Comparison of ENCODE assay signal across 3 cellular contexts in genomic region chr6:158050107-158050735, GRCh38.
TF ChIP-seq lines count a peak whose summit lies in the region.

No MANE protein-coding gene starts in this region.

TF ChIP-seq in SK-N-SH treated with all-trans-retinoic acid at 6 μM for 48 hours, 23 proteins besides CTCF, POLR2A, EP300 and RAD21 (continues in another document):
- TF ChIP-seq TOX (CRISPR knock-in tag; IDR thresholded peaks at IDR 0.05; ENCODE audit: borderline replicate concordance) (no peak), ISL1 (CRISPR knock-in tag; IDR thresholded peaks at IDR 0.05) (no peak), SNAI2 (CRISPR knock-in tag; IDR thresholded peaks at IDR 0.05) (no peak), PPARA (CRISPR knock-in tag; IDR thresholded peaks at IDR 0.05; ENCODE audit: borderline replicate concordance) (no peak), CREB5 (CRISPR knock-in tag; IDR thresholded peaks at IDR 0.05; ENCODE audit: low read depth) (no peak), CSDC2 (CRISPR knock-in tag; IDR thresholded peaks at IDR 0.05) (no peak), PATZ1 (CRISPR knock-in tag; IDR thresholded peaks at IDR 0.05; ENCODE audit: borderline replicate concordance) (no peak), ARNTL (CRISPR knock-in tag; IDR thresholded peaks at IDR 0.05; ENCODE audit: borderline replicate concordance, low read depth) (no peak), OSR1 (CRISPR knock-in tag; IDR thresholded peaks at IDR 0.05) (no peak), ZFP30 (CRISPR knock-in tag; IDR thresholded peaks at IDR 0.05) (no peak)
- TF ChIP-seq, protein P1, sequence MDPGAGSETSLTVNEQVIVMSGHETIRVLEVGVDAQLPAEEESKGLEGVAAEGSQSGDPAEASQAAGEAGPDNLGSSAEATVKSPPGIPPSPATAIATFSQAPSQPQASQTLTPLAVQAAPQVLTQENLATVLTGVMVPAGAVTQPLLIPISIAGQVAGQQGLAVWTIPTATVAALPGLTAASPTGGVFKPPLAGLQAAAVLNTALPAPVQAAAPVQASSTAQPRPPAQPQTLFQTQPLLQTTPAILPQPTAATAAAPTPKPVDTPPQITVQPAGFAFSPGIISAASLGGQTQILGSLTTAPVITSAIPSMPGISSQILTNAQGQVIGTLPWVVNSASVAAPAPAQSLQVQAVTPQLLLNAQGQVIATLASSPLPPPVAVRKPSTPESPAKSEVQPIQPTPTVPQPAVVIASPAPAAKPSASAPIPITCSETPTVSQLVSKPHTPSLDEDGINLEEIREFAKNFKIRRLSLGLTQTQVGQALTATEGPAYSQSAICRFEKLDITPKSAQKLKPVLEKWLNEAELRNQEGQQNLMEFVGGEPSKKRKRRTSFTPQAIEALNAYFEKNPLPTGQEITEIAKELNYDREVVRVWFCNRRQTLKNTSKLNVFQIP (CRISPR knock-in tag; IDR thresholded peaks at IDR 0.05; ENCODE audit: borderline replicate concordance, low read depth) = no peak
- TF ChIP-seq, protein P2, sequence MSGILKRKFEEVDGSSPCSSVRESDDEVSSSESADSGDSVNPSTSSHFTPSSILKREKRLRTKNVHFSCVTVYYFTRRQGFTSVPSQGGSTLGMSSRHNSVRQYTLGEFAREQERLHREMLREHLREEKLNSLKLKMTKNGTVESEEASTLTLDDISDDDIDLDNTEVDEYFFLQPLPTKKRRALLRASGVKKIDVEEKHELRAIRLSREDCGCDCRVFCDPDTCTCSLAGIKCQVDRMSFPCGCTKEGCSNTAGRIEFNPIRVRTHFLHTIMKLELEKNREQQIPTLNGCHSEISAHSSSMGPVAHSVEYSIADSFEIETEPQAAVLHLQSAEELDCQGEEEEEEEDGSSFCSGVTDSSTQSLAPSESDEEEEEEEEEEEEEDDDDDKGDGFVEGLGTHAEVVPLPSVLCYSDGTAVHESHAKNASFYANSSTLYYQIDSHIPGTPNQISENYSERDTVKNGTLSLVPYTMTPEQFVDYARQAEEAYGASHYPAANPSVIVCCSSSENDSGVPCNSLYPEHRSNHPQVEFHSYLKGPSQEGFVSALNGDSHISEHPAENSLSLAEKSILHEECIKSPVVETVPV (CRISPR knock-in tag; IDR thresholded peaks at IDR 0.05) = no peak

TF ChIP-seq in SK-N-SH, 30 proteins besides CTCF, POLR2A, EP300 and RAD21:
- TF ChIP-seq, protein P3, sequence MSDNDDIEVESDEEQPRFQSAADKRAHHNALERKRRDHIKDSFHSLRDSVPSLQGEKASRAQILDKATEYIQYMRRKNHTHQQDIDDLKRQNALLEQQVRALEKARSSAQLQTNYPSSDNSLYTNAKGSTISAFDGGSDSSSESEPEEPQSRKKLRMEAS (IDR thresholded peaks at IDR 0.05; ENCODE audit: low read depth) = no peak
- TF ChIP-seq ELF1 (IDR thresholded peaks at IDR 0.05) = no peak
- TF ChIP-seq FOXJ3 (CRISPR knock-in tag; IDR thresholded peaks at IDR 0.05) = no peak
- TF ChIP-seq, protein P4, sequence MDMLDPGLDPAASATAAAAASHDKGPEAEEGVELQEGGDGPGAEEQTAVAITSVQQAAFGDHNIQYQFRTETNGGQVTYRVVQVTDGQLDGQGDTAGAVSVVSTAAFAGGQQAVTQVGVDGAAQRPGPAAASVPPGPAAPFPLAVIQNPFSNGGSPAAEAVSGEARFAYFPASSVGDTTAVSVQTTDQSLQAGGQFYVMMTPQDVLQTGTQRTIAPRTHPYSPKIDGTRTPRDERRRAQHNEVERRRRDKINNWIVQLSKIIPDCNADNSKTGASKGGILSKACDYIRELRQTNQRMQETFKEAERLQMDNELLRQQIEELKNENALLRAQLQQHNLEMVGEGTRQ (IDR thresholded peaks at IDR 0.05; ENCODE audit: borderline replicate concordance, low read depth, low read length) = no peak
- no peak for TF ChIP-seq GABPA (IDR thresholded peaks at IDR 0.05; ENCODE audit: low read depth)
- no peak for TF ChIP-seq NRF1 (IDR thresholded peaks at IDR 0.05; ENCODE audit: low read depth, low read length)
- no peak for TF ChIP-seq NFIC (IDR thresholded peaks at IDR 0.05; ENCODE audit: borderline replicate concordance)
- TF ChIP-seq, protein P5, sequence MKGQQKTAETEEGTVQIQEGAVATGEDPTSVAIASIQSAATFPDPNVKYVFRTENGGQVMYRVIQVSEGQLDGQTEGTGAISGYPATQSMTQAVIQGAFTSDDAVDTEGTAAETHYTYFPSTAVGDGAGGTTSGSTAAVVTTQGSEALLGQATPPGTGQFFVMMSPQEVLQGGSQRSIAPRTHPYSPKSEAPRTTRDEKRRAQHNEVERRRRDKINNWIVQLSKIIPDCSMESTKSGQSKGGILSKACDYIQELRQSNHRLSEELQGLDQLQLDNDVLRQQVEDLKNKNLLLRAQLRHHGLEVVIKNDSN (IDR thresholded peaks at IDR 0.05; ENCODE audit: borderline replicate concordance, low read depth) = no peak
TF ChIP-seq in SK-N-SH: peak in this region for 0.

TF ChIP-seq in H1, 55 proteins besides CTCF, POLR2A, EP300 and RAD21:
- TF ChIP-seq SIN3A (conservative IDR thresholded peaks at IDR 0.05 in 1 of 2, IDR thresholded peaks at IDR 0.05 in 1 of 2; ENCODE audit: low read depth in 1 of 2, low read length in 2 of 2) = no peak
- TF ChIP-seq TCF12 (IDR thresholded peaks at IDR 0.05; ENCODE audit: low read depth, low read length) = no peak
- no peak for TF ChIP-seq EGR1 (IDR thresholded peaks at IDR 0.05; ENCODE audit: borderline replicate concordance, low read depth, low read length)
- TF ChIP-seq KDM4A (IDR thresholded peaks at IDR 0.05; ENCODE audit: low read depth, low read length, severe bottlenecking) = no peak
- no peak for TF ChIP-seq SP1 (IDR thresholded peaks at IDR 0.05; ENCODE audit: low read depth, low read length)
- no peak for TF ChIP-seq EZH2 (IDR thresholded peaks at IDR 0.05; ENCODE audit: low read depth, low read length, severe bottlenecking)
- no peak for TF ChIP-seq SIRT6 (IDR thresholded peaks at IDR 0.05; ENCODE audit: low read length)
- TF ChIP-seq TEAD4 (IDR thresholded peaks at IDR 0.05; ENCODE audit: low read depth, low read length) = no peak
- TF ChIP-seq HDAC2 (IDR thresholded peaks at IDR 0.05; ENCODE audit: borderline replicate concordance in 1 of 2, low read depth in 2 of 2, low read length in 2 of 2) = no peak
- TF ChIP-seq CHD2 (IDR thresholded peaks at IDR 0.05; ENCODE audit: low read length) = no peak
- TF ChIP-seq TAF1 (IDR thresholded peaks at IDR 0.05; ENCODE audit: low read depth, low read length) = no peak
